In genomic region chr14:39176263-39177167, GRCh38 we compare ENCODE assay signal across 1 cellular context.
TF ChIP-seq lines count a peak whose summit lies in the region.

No MANE protein-coding gene starts in this region.

TF ChIP-seq in K562, 482 proteins besides CTCF, POLR2A, EP300 and RAD21:
- TF ChIP-seq POLR2G (IDR thresholded peaks at IDR 0.05; ENCODE audit: low read depth, low read length) (0 out of 2 replicates have a peak, but pooled peaks have one; percentile 8), BRCA1 (IDR thresholded peaks at IDR 0.05) (no peak), BRCA1 (CRISPR knock-in tag; IDR thresholded peaks at IDR 0.05) (no peak)
